In genomic region chr10:110842305-110842952, GRCh38 we compare ENCODE assay signal across 10 cellular contexts. TPM values are rescaled to one million over a fixed set of nuclear protein-coding genes. Genes with fewer than 3 reads are reported as not detected.
DNase-seq lines count a peak whose midpoint lies in the region; ATAC-seq and TF ChIP-seq lines count a peak whose summit lies in the region.
"Had no signal": no experiment of that assay in that cellular context is flagged by ENCODE, and none has a peak within 500 bp of the region (broad histone marks: within the 10 kb centered on the region; RNA-seq: fewer than 3 reads in every experiment).

No MANE protein-coding gene starts in this region.

- H3K4me3 ChIP-seq in DOHH2 (ENCODE audit: low read length) = peak overlapping the region; percentile 71
- no peak overlapping the region for H3K4me3 ChIP-seq in dorsolateral prefrontal cortex
- no peak overlapping the region for H3K4me3 ChIP-seq in ovary
- H3K4me3 ChIP-seq: uterus had no signal

- H3K4me1 Mint-ChIP-seq in activated T-helper 17 cell treated with anti-CD3 and anti-CD28 coated beads, Interleukin-2, amount 50 U/mL, for 72 hours = peaks cover 25% of the 10 kb centered on the region
- H3K4me1 Mint-ChIP-seq in nephron = peaks cover 54% of the 10 kb centered on the region

- H3K36me3 ChIP-seq in DOHH2 (ENCODE audit: control insufficient read depth, low read length) = 0 out of 2 replicates have a peak, but pooled peaks cover 3% of the 10 kb centered on the region
- no peaks in the 10 kb centered on the region for H3K36me3 ChIP-seq in ovary
- H3K36me3 ChIP-seq: uterus had no signal

- WGBS in ovary, 3 donors = 61 to 72% (median 67%) methylated on average over 8 of the region's 8 CpGs

- DNase-seq in dorsolateral prefrontal cortex (no peak), activated gamma-delta T cell treated with Interleukin-2 at 50 U/mL for 16 hours (no peak), ovary (no peak), NAMALWA (ENCODE audit: low spot score) (no peak)
- DNase-seq: DMS153 had no signal

- no peaks in the 10 kb centered on the region for H3K36me3 Mint-ChIP-seq in activated T-helper 17 cell treated with anti-CD3 and anti-CD28 coated beads, Interleukin-2, amount 50 U/mL, for 72 hours (ENCODE audit: low read depth)
- H3K36me3 Mint-ChIP-seq in nephron (ENCODE audit: low read depth) = no peaks in the 10 kb centered on the region

- no peaks in the 10 kb centered on the region for H3K27me3 ChIP-seq in DOHH2 (ENCODE audit: control insufficient read depth, low read length)
- no peaks in the 10 kb centered on the region for H3K27me3 ChIP-seq in dorsolateral prefrontal cortex
- H3K27me3 ChIP-seq in ovary = no peaks in the 10 kb centered on the region
- H3K27me3 ChIP-seq: uterus had no signal

- H3K79me2 ChIP-seq in DOHH2 (ENCODE audit: control insufficient read depth, low read length) = 0 out of 2 replicates have a peak, but pooled peaks cover 6% of the 10 kb centered on the region

- peak overlapping the region; percentile 95 for H3K27ac ChIP-seq in DOHH2 (ENCODE audit: low read depth, low read length)
- H3K27ac ChIP-seq in dorsolateral prefrontal cortex = no peak overlapping the region
- H3K27ac ChIP-seq in ovary = no peak overlapping the region

- intact Hi-C loops in dorsolateral prefrontal cortex (cut with DNase I) (no loop called here), ovary (cut with DNase I) (no loop called here)

- no peaks in the 10 kb centered on the region for H4K20me1 ChIP-seq in DOHH2 (ENCODE audit: control insufficient read depth, insufficient read depth, low read depth, low read length)

- H3K9me3 Mint-ChIP-seq in activated T-helper 17 cell treated with anti-CD3 and anti-CD28 coated beads, Interleukin-2, amount 50 U/mL, for 72 hours = peaks cover 4% of the 10 kb centered on the region
- no peaks in the 10 kb centered on the region for H3K9me3 Mint-ChIP-seq in nephron

- H3K4me1 ChIP-seq in DOHH2 (ENCODE audit: control insufficient read depth, low read length) (peaks cover 87% of the 10 kb centered on the region), ovary (ENCODE audit: insufficient read depth) (peaks cover 24% of the 10 kb centered on the region)

- H3K27ac Mint-ChIP-seq in activated T-helper 17 cell treated with anti-CD3 and anti-CD28 coated beads, Interleukin-2, amount 50 U/mL, for 72 hours = peak overlapping the region; percentile 39
- H3K27ac Mint-ChIP-seq in nephron = peak overlapping the region; percentile 8 to 73 (median 52)

- TF ChIP-seq POLR2A in ovary (IDR thresholded peaks at IDR 0.05) = no peak

- H3K4me3 Mint-ChIP-seq in activated T-helper 17 cell treated with anti-CD3 and anti-CD28 coated beads, Interleukin-2, amount 50 U/mL, for 72 hours = peak overlapping the region; percentile 24
- H3K4me3 Mint-ChIP-seq in nephron = no peak overlapping the region

- H3K9me3 ChIP-seq in DOHH2 (ENCODE audit: control insufficient read depth, insufficient read depth, low read length) (no peaks in the 10 kb centered on the region), ovary (no peaks in the 10 kb centered on the region)
- H3K9me3 ChIP-seq: uterus had no signal

- H3F3A ChIP-seq in DOHH2 (ENCODE audit: control insufficient read depth, insufficient read depth) = peaks cover 14% of the 10 kb centered on the region

- H3K27me3 Mint-ChIP-seq in activated T-helper 17 cell treated with anti-CD3 and anti-CD28 coated beads, Interleukin-2, amount 50 U/mL, for 72 hours = no peaks in the 10 kb centered on the region
- peaks cover 3% of the 10 kb centered on the region for H3K27me3 Mint-ChIP-seq in nephron (ENCODE audit: low read depth)

- peak; percentile 3 for ATAC-seq in GM21723 (IDR thresholded peaks at IDR 0.05; ENCODE audit: unreplicated experiment)
- no peak for ATAC-seq in activated T-helper 17 cell treated with anti-CD3 and anti-CD28 coated beads, Interleukin-2, amount 50 U/mL, for 72 hours (replicated peaks)

- H3K9me2 ChIP-seq in DOHH2 (replicated peaks; ENCODE audit: control insufficient read depth, low read length) = no peaks in the 10 kb centered on the region

- TF ChIP-seq CTCF in DOHH2 (IDR thresholded peaks at IDR 0.05; ENCODE audit: low read depth, low read length, poor library complexity, severe bottlenecking) (no peak), nephron (IDR thresholded peaks at IDR 0.05; ENCODE audit: unreplicated experiment in 3 of 3) (no peak), dorsolateral prefrontal cortex (IDR thresholded peaks at IDR 0.05 in 54 of 56, conservative IDR thresholded peaks at IDR 0.05 in 2 of 56; ENCODE audit: low read depth in 1 of 56, partially characterized antibody in 56 of 56) (no peak), ovary (IDR thresholded peaks at IDR 0.05) (no peak)

- TF ChIP-seq EP300 in ovary (IDR thresholded peaks at IDR 0.05) = no peak

- peak overlapping the region; percentile 95 for H3K4me2 ChIP-seq in DOHH2 (ENCODE audit: low read length)

RNA-seq across cellular contexts. Expression of gene PDCD4, which starts 29.3 kb away (rescaled TPM):
- total RNA-seq in activated T-helper 17 cell treated with anti-CD3 and anti-CD28 coated beads, Interleukin-2, amount 50 U/mL, for 72 hours = 100 to 1,000 TPM in 1 of 2 donors, 10 to 100 TPM in 1; 59.0 to 140 TPM
- 100 to 1,000 TPM in 2 of 120 experiments, 10 to 100 TPM in 118; 45.2 to 105 (median 67.9) TPM for total RNA-seq in dorsolateral prefrontal cortex
- 100 to 1,000 TPM; 103 to 399 (median 185) TPM for total RNA-seq in ovary
- 100 to 1,000 TPM; 136 to 209 TPM for polyA plus RNA-seq in ovary
